In the genomic region with DNA sequence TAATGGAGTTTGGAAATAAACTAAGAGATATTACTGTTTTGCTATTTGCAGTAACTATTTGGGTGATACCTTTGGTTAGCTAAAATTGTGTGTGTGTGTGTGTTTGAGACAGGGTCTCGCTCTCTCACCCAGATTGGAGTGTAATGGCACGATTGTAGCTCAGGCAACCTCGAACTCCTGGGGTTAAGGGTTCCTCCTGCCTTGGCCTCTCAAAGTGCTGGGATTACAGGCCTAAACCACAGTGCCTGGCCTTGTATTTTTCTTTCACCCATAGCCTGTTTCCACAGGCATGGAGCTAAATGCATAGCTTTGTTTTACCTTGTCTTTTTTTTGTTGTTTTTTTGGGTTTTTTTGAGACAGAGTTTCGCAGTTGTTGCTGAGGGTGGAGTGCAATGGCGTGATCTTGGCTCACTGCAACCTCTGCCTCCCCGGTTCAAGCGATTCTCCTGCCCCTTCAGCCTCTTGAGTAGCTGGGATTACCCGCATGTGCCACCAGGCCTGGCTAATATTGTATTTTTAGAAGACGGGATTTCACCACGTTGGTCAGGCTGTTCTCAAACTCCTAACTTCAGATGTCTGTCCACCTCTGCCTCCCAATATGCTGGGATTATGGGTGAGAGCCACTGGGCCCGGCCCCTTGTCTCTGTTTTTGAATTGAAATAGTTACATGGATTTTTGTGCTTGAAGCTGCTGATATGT, we compare ENCODE assay signal across 9 cellular contexts. TPM values are rescaled to one million over a fixed set of nuclear protein-coding genes. Genes with fewer than 3 reads are reported as not detected.
A peak's percentile ranks its signal among the peaks of the same experiment; 100 is the strongest.
DNase-seq lines count a peak whose midpoint lies in the region; ATAC-seq and TF ChIP-seq lines count a peak whose summit lies in the region.
"Had no signal": no experiment of that assay in that cellular context is flagged by ENCODE, and none has a peak within 500 bp of the region (broad histone marks: within the 10 kb centered on the region; RNA-seq: fewer than 3 reads in every experiment).

No MANE protein-coding gene starts in this region.

- no peak for DNase-seq in activated naive CD4-positive, alpha-beta T cell treated with anti-CD3 and anti-CD28 coated beads for 36 hours
- DNase-seq in activated naive CD4-positive, alpha-beta T cell treated with anti-CD3 and anti-CD28 coated beads, Interleukin-2, amount 50 U/mL, for 16 hours = no peak
- DNase-seq in central memory CD8-positive, alpha-beta T cell (ENCODE audit: low spot score in 2 of 2) = no peak
- DNase-seq in mesothelial cell of epicardium (ENCODE audit: low spot score in 2 of 2, unreplicated experiment in 2 of 2) (no peak), uterus (no peak), mucosa of gallbladder (ENCODE audit: low spot score) (no peak), NCI-H2227 (lab: John Stamatoyannopoulos, UW; ENCODE audit: unreplicated experiment) (no peak)
- DNase-seq: hypothalamus had no signal

- no peaks in the 10 kb centered on the region for H3K9me3 ChIP-seq in uterus

- H3K4me1 Mint-ChIP-seq in activated naive CD4-positive, alpha-beta T cell treated with anti-CD3 and anti-CD28 coated beads for 36 hours (ENCODE audit: low read depth) = peaks cover 56% of the 10 kb centered on the region
- peaks cover 65% of the 10 kb centered on the region for H3K4me1 Mint-ChIP-seq in central memory CD8-positive, alpha-beta T cell
- peaks cover 42% of the 10 kb centered on the region for H3K4me1 Mint-ChIP-seq in mesothelial cell of epicardium

- intact Hi-C loops in activated naive CD4-positive, alpha-beta T cell treated with anti-CD3 and anti-CD28 coated beads for 36 hours (cut with micrococcal nuclease) = loop anchor here (10.0 kb wide), 5 partner anchors 1085 to 1945 kb away; a partner anchor contains a TSS
- intact Hi-C loops in uterus (cut with DNase I; ENCODE audit: low total_unique reads) = no loop called here

- peaks cover 1% of the 10 kb centered on the region for H3K9me3 Mint-ChIP-seq in activated naive CD4-positive, alpha-beta T cell treated with anti-CD3 and anti-CD28 coated beads for 36 hours
- H3K9me3 Mint-ChIP-seq in central memory CD8-positive, alpha-beta T cell = no peaks in the 10 kb centered on the region
- H3K9me3 Mint-ChIP-seq in mesothelial cell of epicardium = peaks cover 4% of the 10 kb centered on the region

- H3K36me3 ChIP-seq in uterus = no peaks in the 10 kb centered on the region

- peak overlapping the region; percentile 5 to 99 for H3K4me3 ChIP-seq in uterus

- peaks cover 64% of the 10 kb centered on the region for H3K36me3 Mint-ChIP-seq in activated naive CD4-positive, alpha-beta T cell treated with anti-CD3 and anti-CD28 coated beads for 36 hours (ENCODE audit: low read depth)
- peaks cover 50% of the 10 kb centered on the region for H3K36me3 Mint-ChIP-seq in central memory CD8-positive, alpha-beta T cell (ENCODE audit: insufficient read depth)
- H3K36me3 Mint-ChIP-seq in mesothelial cell of epicardium = peaks cover 14% of the 10 kb centered on the region

- TF ChIP-seq CTCF in mesothelial cell of epicardium (IDR thresholded peaks at IDR 0.05; ENCODE audit: unreplicated experiment) (no peak), uterus (IDR thresholded peaks at IDR 0.05) (no peak)

- no peaks in the 10 kb centered on the region for H3K27me3 ChIP-seq in uterus

- peak overlapping the region; percentile 20 for H3K27ac Mint-ChIP-seq in activated naive CD4-positive, alpha-beta T cell treated with anti-CD3 and anti-CD28 coated beads for 36 hours
- peak overlapping the region; percentile 56 for H3K27ac Mint-ChIP-seq in central memory CD8-positive, alpha-beta T cell (ENCODE audit: low read depth)
- H3K27ac Mint-ChIP-seq in mesothelial cell of epicardium = peak overlapping the region; percentile 83

- no peak for ATAC-seq in central memory CD8-positive, alpha-beta T cell (replicated peaks; ENCODE audit: extremely low read depth, poor library complexity, severe bottlenecking)
- no peak for ATAC-seq in HG02571 (IDR thresholded peaks at IDR 0.05; ENCODE audit: unreplicated experiment)

- TF ChIP-seq POLR2A in uterus (IDR thresholded peaks at IDR 0.05) = no peak

- CTCF ChIA-PET in activated naive CD4-positive, alpha-beta T cell treated with anti-CD3 and anti-CD28 coated beads for 36 hours (lab: Charles Lee) = interaction anchor here (0.6 to 1.8 kb wide), 4 partner anchors 13 to 497 kb away, joined by 4 to 6 read pairs (median 4); no protein-coding TSS in a partner anchor

- peak overlapping the region in 1 of 2 donors; percentile 38 for H3K27ac ChIP-seq in uterus

- peak overlapping the region; percentile 94 for H3K4me3 Mint-ChIP-seq in activated naive CD4-positive, alpha-beta T cell treated with anti-CD3 and anti-CD28 coated beads for 36 hours
- H3K4me3 Mint-ChIP-seq in central memory CD8-positive, alpha-beta T cell = peak overlapping the region; percentile 91
- H3K4me3 Mint-ChIP-seq in mesothelial cell of epicardium = peak overlapping the region; percentile 91

- H3K4me1 ChIP-seq in uterus = peaks cover 0 to 9% of the 10 kb centered on the region in 2 donors

- no peaks in the 10 kb centered on the region for H3K27me3 Mint-ChIP-seq in activated naive CD4-positive, alpha-beta T cell treated with anti-CD3 and anti-CD28 coated beads for 36 hours (ENCODE audit: low read depth)
- no peaks in the 10 kb centered on the region for H3K27me3 Mint-ChIP-seq in central memory CD8-positive, alpha-beta T cell
- H3K27me3 Mint-ChIP-seq in mesothelial cell of epicardium (ENCODE audit: low read depth) = no peaks in the 10 kb centered on the region

RNA-seq across cellular contexts. Expression of a gene that starts 5.6 kb away (rescaled TPM):
- total RNA-seq in activated naive CD4-positive, alpha-beta T cell treated with anti-CD3 and anti-CD28 coated beads for 36 hours = 10 to 100 TPM; 91.5 to 91.9 TPM
- 125 to 134 TPM (median 129 TPM) in 3 replicates for total RNA-seq in mesothelial cell of epicardium
- total RNA-seq in uterus = 100 to 1,000 TPM in 2 of 4 donors, 10 to 100 TPM in 2; 53.5 to 171 (median 99.6) TPM
- total RNA-seq in mucosa of gallbladder = 64.1 TPM

Comparison
In these comparisons a context has a peak if more than half of its experiments do, and no peak if none do; other contexts are left out.
1. H3K27ac Mint-ChIP-seq: peak in every context shown above with its lines; median percentile 83 in mesothelial cell of epicardium; 56 in central memory CD8-positive, alpha-beta T cell; 20 in activated naive CD4-positive, alpha-beta T cell treated with anti-CD3 and anti-CD28 coated beads for 36 hours.